In genomic region chr6:50891290-50891689, GRCh38 we compare ENCODE assay signal across 22 cellular contexts.
"Had no signal": no experiment of that assay in that cellular context is flagged by ENCODE, and none has a peak within 500 bp of the region (broad histone marks: within the 10 kb centered on the region; RNA-seq: fewer than 3 reads in every experiment).

No MANE protein-coding gene starts in this region.

- H3K4me1 ChIP-seq: gastrocnemius medialis, psoas muscle, spleen, upper lobe of left lung had no signal

- H3K4me3 ChIP-seq: gastrocnemius medialis, lung, ovary, psoas muscle, skin epidermis, spleen, thoracic aorta, tibial nerve, upper lobe of left lung had no signal

- H3K9me3 ChIP-seq: gastrocnemius medialis, ovary, psoas muscle, thoracic aorta, upper lobe of left lung had no signal

- H3K27ac ChIP-seq: epithelial cell of prostate, gastrocnemius medialis, ovary, psoas muscle, skin epidermis, spleen, thoracic aorta, tibial nerve, upper lobe of left lung had no signal

- H3K36me3 ChIP-seq: gastrocnemius medialis, ovary, spleen, thoracic aorta, tibial nerve, upper lobe of left lung had no signal

- H3K27me3 ChIP-seq: gastrocnemius medialis, ovary, spleen, tibial nerve, upper lobe of left lung had no signal

- DNase-seq: effector CD8-positive, alpha-beta T cell; endodermal cell; foreskin fibroblast; gastrocnemius medialis; head of caudate nucleus; natural killer cell; occipital lobe; ovary; posterior cingulate gyrus; psoas muscle; right cardiac atrium; spleen; stimulated activated CD4-positive, alpha-beta T cell treated with anti-CD3 and anti-CD28 coated beads, Interleukin-4, amount 100 ng/mL, for 4 hours; upper lobe of left lung had no signal

- ATAC-seq: esophagus mucosa; gastrocnemius medialis; left lobe of liver; natural killer cell; psoas muscle; right cardiac atrium; stimulated activated memory B cell treated with anti-CD40 and anti-IgM and Interleukin-4, amounts not matched to agents 10 μg/mL and 1 μg/mL and 100 μg/mL, for 72 hours had no signal
